ENCODE assay signal across 15 cellular contexts in genomic region chr11:112172362-112172994, GRCh38. TPM values are rescaled to one million over a fixed set of nuclear protein-coding genes. Genes with fewer than 3 reads are reported as not detected.
DNase-seq lines count a peak whose midpoint lies in the region; ATAC-seq and TF ChIP-seq lines count a peak whose summit lies in the region.
"Had no signal": no experiment of that assay in that cellular context is flagged by ENCODE, and none has a peak within 500 bp of the region (broad histone marks: within the 10 kb centered on the region; RNA-seq: fewer than 3 reads in every experiment).

No MANE protein-coding gene starts in this region.

- ATAC-seq in GM19463 (IDR thresholded peaks at IDR 0.05; ENCODE audit: unreplicated experiment) (peak; percentile 68), HG03378 (IDR thresholded peaks at IDR 0.05; ENCODE audit: unreplicated experiment) (peak; percentile 84)

- intact Hi-C loops in adrenal gland (cut with DNase I), result no loop called here

- TF ChIP-seq CTCF in adrenal gland (IDR thresholded peaks at IDR 0.05), result no peak

- no peaks in the 10 kb centered on the region for H3K36me3 ChIP-seq in adrenal gland (replicated peaks in 1 of 2)
- H3K36me3 ChIP-seq: vagina had no signal

- H3K4me1 ChIP-seq in adrenal gland (replicated peaks in 1 of 2), result peaks cover 0 to 18% of the 10 kb centered on the region in 2 donors

- H3K27ac ChIP-seq in adrenal gland, result no peak overlapping the region
- H3K27ac ChIP-seq: vagina had no signal

- no peak overlapping the region for H3K4me3 ChIP-seq in adrenal gland
- H3K4me3 ChIP-seq: vagina had no signal

- no peak for TF ChIP-seq POLR2A in adrenal gland (IDR thresholded peaks at IDR 0.05)

- H3K27me3 ChIP-seq in adrenal gland, result no peaks in the 10 kb centered on the region
- H3K27me3 ChIP-seq: vagina had no signal

- 58 to 71% (median 68%) methylated on average over 2 of the region's 2 CpGs for WGBS in adrenal gland, 4 donors

- H3K9me3 ChIP-seq in adrenal gland (replicated peaks in 1 of 3), result no peaks in the 10 kb centered on the region
- H3K9me3 ChIP-seq: vagina had no signal

- DNase-seq in ELR (ENCODE audit: low read depth), result peak; percentile 70
- DNase-seq in fibroblast of peridontal ligament (ENCODE audit: extremely low read depth), result peak; percentile 16
- no peak for DNase-seq in SHP77 treated with DMSO at 0.1 percent for 48 hours (lab: John Stamatoyannopoulos, UW)
- DNase-seq in adrenal gland, result no peak
- DNase-seq in NCI-H748 (lab: John Stamatoyannopoulos, UW; ENCODE audit: unreplicated experiment), result no peak
- DNase-seq in germinal center (ENCODE audit: low spot score), result no peak
- DNase-seq: activated B cell treated with CpG ODN at 0.5 μM for 24 hours; activated naive CD4-positive, alpha-beta T cell treated with Interleukin-2 at 50 U/mL for 16 hours; effector CD8-positive, alpha-beta T cell; immature natural killer cell; NCI-H187; occipital lobe had no signal

RNA-seq across cellular contexts. Expression of gene BCO2, which starts 2.8 kb away (rescaled TPM):
- 10 to 100 TPM; 26.0 to 72.6 (median 47.1) TPM for total RNA-seq in adrenal gland
- polyA plus RNA-seq in adrenal gland, result 100 to 1,000 TPM in 1 of 3 donors, 10 to 100 TPM in 2; 40.4 to 139 (median 91.1) TPM

RNA-seq across cellular contexts. Expression of gene TEX12, which starts 5.3 kb away (rescaled TPM):
- not detected for total RNA-seq in adrenal gland
- under 1 TPM in 1 of 3 donors, not detected in 2; 0.07 TPM for polyA plus RNA-seq in adrenal gland
- total RNA-seq: activated B cell treated with CpG ODN at 0.5 μM for 24 hours, occipital lobe, vagina had no signal

RNA-seq across cellular contexts. Expression of gene IL18, which starts 8.6 kb away (rescaled TPM):
- total RNA-seq in adrenal gland, result 10 to 100 TPM in 5 of 8 donors, 1 to 10 TPM in 3; 6.3 to 49.4 (median 12.7) TPM
- polyA plus RNA-seq in adrenal gland, result 10 to 100 TPM in 2 of 3 donors, 1 to 10 TPM in 1; 5.3 to 25.9 (median 11.8) TPM

RNA-seq across cellular contexts. Expression of gene PTS, which starts 53.8 kb away (rescaled TPM):
- 100 to 1,000 TPM in 2 of 8 donors, 10 to 100 TPM in 6; 47.2 to 129 (median 70.4) TPM for total RNA-seq in adrenal gland
- 100 to 1,000 TPM in 2 of 3 donors, 10 to 100 TPM in 1; 84.7 to 146 (median 134) TPM for polyA plus RNA-seq in adrenal gland

Comparison
In these comparisons a context has a peak if more than half of its experiments do, and no peak if none do; other contexts are left out.
1. DNase-seq: peak in ELR (single experiment) and fibroblast of peridontal ligament (single experiment); none in SHP77 treated with DMSO at 0.1 percent for 48 hours (single experiment), adrenal gland (0 of 7), NCI-H748 (single experiment) and germinal center (single experiment).